ENCODE assay signal across 8 cellular contexts in the genomic region with DNA sequence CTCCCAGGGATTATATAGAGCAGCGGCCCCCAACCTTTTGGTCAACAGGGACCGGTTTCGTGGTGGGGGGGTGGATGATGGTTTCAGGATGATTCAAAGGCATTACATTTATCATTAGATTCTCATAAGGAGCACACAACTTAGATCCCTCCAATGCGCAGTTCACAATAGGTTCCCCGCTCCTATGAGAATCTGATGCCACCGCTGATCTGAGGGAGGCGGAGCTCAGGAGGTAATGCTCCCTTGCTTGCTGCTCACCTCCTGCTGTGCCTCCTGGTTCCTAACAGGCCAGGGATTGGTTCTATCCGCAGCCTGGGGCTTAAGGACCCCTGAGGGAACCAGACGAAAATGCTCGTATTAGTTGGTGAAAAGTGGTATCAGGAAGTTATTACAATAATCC. TPM values are rescaled to one million over a fixed set of nuclear protein-coding genes. Genes with fewer than 3 reads are reported as not detected.
DNase-seq lines count a peak whose midpoint lies in the region; ATAC-seq and TF ChIP-seq lines count a peak whose summit lies in the region.

No MANE protein-coding gene starts in this region.

- DNase-seq in DMS114 treated with DMSO at 0.1 percent for 48 hours (lab: John Stamatoyannopoulos, UW; ENCODE audit: unreplicated experiment) (peak; percentile 59), LoVo (ENCODE audit: low spot score) (peak; percentile 76), Panc1 (ENCODE audit: low read depth, low spot score) (no peak), adipocyte (ENCODE audit: low read depth) (peak; percentile 56)
- DNase-seq in stimulated activated CD4-positive, alpha-beta T cell treated with anti-CD3 and anti-CD28 coated beads, Interleukin-15, amount 100 ng/mL, for 24 hours, result peak; percentile 64

- peak overlapping the region; percentile 92 to 98 for H3K4me3 ChIP-seq in Panc1 (ENCODE audit: low read depth in 2 of 2, low read length in 2 of 2)
- H3K4me3 ChIP-seq in adipocyte (ENCODE audit: low read length), result peak overlapping the region; percentile 96
- peak overlapping the region; percentile 89 for H3K4me3 ChIP-seq in iPS-20b (ENCODE audit: low read length)

- peaks cover 8% of the 10 kb centered on the region; the same call in 1 of the 2 replicates for H3K9me3 ChIP-seq in Panc1 (ENCODE audit: control insufficient read depth, insufficient read depth, low read depth, low read length)
- H3K9me3 ChIP-seq in adipocyte (ENCODE audit: control insufficient read depth, low read length), result peaks cover 5% of the 10 kb centered on the region
- peaks cover 25% of the 10 kb centered on the region for H3K9me3 ChIP-seq in iPS-20b (ENCODE audit: insufficient read depth, low read depth, low read length)

- intact Hi-C loops in Panc1 (cut with micrococcal nuclease; ENCODE audit: unreplicated experiment), result no loop called here

- H3K27ac ChIP-seq in Panc1 (ENCODE audit: low read length) (peak overlapping the region; percentile 100), iPS-20b (ENCODE audit: low read length) (no peak overlapping the region)

- H3K36me3 ChIP-seq in Panc1 (ENCODE audit: control insufficient read depth, insufficient read depth, low read length), result peaks cover 10% of the 10 kb centered on the region
- peaks cover 13% of the 10 kb centered on the region for H3K36me3 ChIP-seq in adipocyte (ENCODE audit: control insufficient read depth, insufficient read depth, low read length, severe bottlenecking)
- peaks cover 22% of the 10 kb centered on the region for H3K36me3 ChIP-seq in iPS-20b (ENCODE audit: insufficient read depth, low read depth, low read length)

- ATAC-seq in Panc1 (peak; percentile 32), GM21390 (IDR thresholded peaks at IDR 0.05; ENCODE audit: unreplicated experiment) (no peak), HG03280 (IDR thresholded peaks at IDR 0.05; ENCODE audit: unreplicated experiment) (no peak)

- in situ Hi-C loops in Panc1 (cut with HindIII; ENCODE audit: low pct_unique_long_range_greater_than_20kb, low sequenced_read_pairs), result no loop called here

- H3K4me1 ChIP-seq in Panc1 (ENCODE audit: control insufficient read depth, insufficient read depth, low read length), result peaks cover 28% of the 10 kb centered on the region
- peaks cover 37% of the 10 kb centered on the region for H3K4me1 ChIP-seq in adipocyte (ENCODE audit: control insufficient read depth, insufficient read depth, low read length)
- H3K4me1 ChIP-seq in iPS-20b (ENCODE audit: insufficient read depth, low read length), result no peaks in the 10 kb centered on the region; the same call in 1 of the 2 replicates

- no TSS peak for BruUV-seq in Panc1 (replicated peaks; lab: Mats Ljungman, UMichigan)

- H3K27me3 ChIP-seq in Panc1 (ENCODE audit: control insufficient read depth, insufficient read depth, low read length) (no peaks in the 10 kb centered on the region), adipocyte (replicated peaks; ENCODE audit: control insufficient read depth, insufficient read depth, low read length) (no peaks in the 10 kb centered on the region), iPS-20b (ENCODE audit: insufficient read depth, low read length) (peaks cover 4% of the 10 kb centered on the region; the same call in 1 of the 2 replicates)

- CTCF ChIA-PET in Panc1 (lab: Charles Lee), result interaction anchor here (1.0 kb wide), 1 partner anchor 10 kb away, joined by 3 read pairs; no protein-coding TSS in a partner anchor

- TF ChIP-seq CTCF in Panc1 (IDR thresholded peaks at IDR 0.05), result no peak

- H3K9ac ChIP-seq in adipocyte (ENCODE audit: low read length), result peak overlapping the region; percentile 95
- H3K9ac ChIP-seq in iPS-20b (ENCODE audit: low read depth, low read length), result peak overlapping the region; percentile 94

- POLR2A ChIA-PET in Panc1 (lab: Charles Lee), result interaction anchor here (0.8 kb wide), 1 partner anchor 19 kb away, joined by 5 read pairs; no protein-coding TSS in a partner anchor

RNA-seq across cellular contexts. Expression of a gene that starts 1.3 kb away (rescaled TPM):
- total RNA-seq in Panc1 (2021; ENCODE audit: unreplicated experiment), result 58.6 TPM
- polyA plus RNA-seq in Panc1 (2012; ENCODE audit: insufficient read length), result 19.4 TPM
